Comparison of ENCODE assay signal across 8 cellular contexts in the genomic region with DNA sequence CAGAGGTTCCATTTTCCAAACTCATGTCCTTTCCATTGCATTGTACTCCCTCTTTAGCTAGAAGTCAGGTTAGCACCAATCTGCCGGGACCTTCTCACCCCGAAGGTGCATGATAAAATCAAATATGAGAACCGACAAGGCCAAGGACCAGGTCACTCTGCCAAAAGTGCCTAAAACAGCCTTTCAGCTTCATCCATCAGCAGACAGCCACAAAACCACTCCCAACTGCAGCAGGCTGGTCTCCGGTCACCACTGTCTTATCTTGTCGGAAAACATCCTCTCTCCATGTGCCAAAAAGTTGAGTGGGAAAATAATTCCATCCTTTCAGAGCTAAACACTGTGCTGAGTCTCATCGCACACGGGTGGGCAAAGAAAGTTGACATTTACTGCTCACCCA. TPM values are rescaled to one million over a fixed set of nuclear protein-coding genes. Genes with fewer than 3 reads are reported as not detected.
A peak's percentile ranks its signal among the peaks of the same experiment; 100 is the strongest.
DNase-seq lines count a peak whose midpoint lies in the region; ATAC-seq and TF ChIP-seq lines count a peak whose summit lies in the region.

No MANE protein-coding gene starts in this region.

- H3K4me1 Mint-ChIP-seq in chondrocyte (ENCODE audit: low read depth), result peaks cover 42% of the 10 kb centered on the region
- peaks cover 34 to 76% (median 70%) of the 10 kb centered on the region in 4 donors for H3K4me1 Mint-ChIP-seq in naive thymus-derived CD8-positive, alpha-beta T cell

- no peaks in the 10 kb centered on the region for H3K36me3 Mint-ChIP-seq in chondrocyte (ENCODE audit: low read depth)
- H3K36me3 Mint-ChIP-seq in naive thymus-derived CD8-positive, alpha-beta T cell, result peaks cover 0 to 5% (median 0%) of the 10 kb centered on the region in 3 donors

- POLR2A ChIA-PET in naive thymus-derived CD8-positive, alpha-beta T cell (lab: Charles Lee), result interaction anchor here (1.5 kb wide), 1 partner anchor 10 kb away, joined by 5 read pairs; no protein-coding TSS in a partner anchor

- no peaks in the 10 kb centered on the region for H3K9me3 Mint-ChIP-seq in chondrocyte (ENCODE audit: low read depth)
- H3K9me3 Mint-ChIP-seq in naive thymus-derived CD8-positive, alpha-beta T cell, result no peaks in the 10 kb centered on the region

- H3K4me3 ChIP-seq in AG10803 (ENCODE audit: low read length), result peak overlapping the region; percentile 89
- peak overlapping the region; percentile 86 for H3K4me3 ChIP-seq in Jurkat, Clone E6-1 (ENCODE audit: low read length)

- peak overlapping the region; percentile 61 for H3K27ac Mint-ChIP-seq in chondrocyte (ENCODE audit: unreplicated experiment)
- H3K27ac Mint-ChIP-seq in naive thymus-derived CD8-positive, alpha-beta T cell, result peak overlapping the region; percentile 30 to 95 (median 87)

- no peak for TF ChIP-seq CTCF in AG10803 (conservative IDR thresholded peaks at IDR 0.05; ENCODE audit: low read length)
- TF ChIP-seq CTCF in chondrocyte (IDR thresholded peaks at IDR 0.05), result no peak

- no peak for ATAC-seq in naive thymus-derived CD8-positive, alpha-beta T cell
- no peak for ATAC-seq in HG02981 (IDR thresholded peaks at IDR 0.05; ENCODE audit: unreplicated experiment)

- no peaks in the 10 kb centered on the region for H3K27me3 Mint-ChIP-seq in chondrocyte (ENCODE audit: low read depth)
- no peaks in the 10 kb centered on the region for H3K27me3 Mint-ChIP-seq in naive thymus-derived CD8-positive, alpha-beta T cell

- peak overlapping the region; percentile 83 for H3K4me3 Mint-ChIP-seq in chondrocyte (ENCODE audit: unreplicated experiment)
- H3K4me3 Mint-ChIP-seq in naive thymus-derived CD8-positive, alpha-beta T cell, result peak overlapping the region; percentile 87 to 96 (median 92)

- DNase-seq in AG10803 (ENCODE audit: low read depth) (no peak), chondrocyte (ENCODE audit: low spot score) (no peak), UCSD-AML1 (lab: John Stamatoyannopoulos, UW; ENCODE audit: unreplicated experiment) (no peak), GM19240 (ENCODE audit: insufficient read length, low spot score) (no peak), dedifferentiated amniotic fluid mesenchymal stem cell (ENCODE audit: extremely low spot score) (no peak)
- no peak for DNase-seq in Jurkat, Clone E6-1 (ENCODE audit: low read depth, low spot score)
- DNase-seq in naive thymus-derived CD8-positive, alpha-beta T cell, result no peak

RNA-seq across cellular contexts. Expression of a gene that starts 1.4 kb away (rescaled TPM):
- polyA plus RNA-seq in Jurkat, Clone E6-1 (2012; ENCODE audit: insufficient read depth, insufficient read length), result 39.6 TPM
- total RNA-seq in chondrocyte, result 68.3 to 87.9 TPM (median 72.3 TPM) in 3 replicates
- 100 to 1,000 TPM; 148 to 158 TPM for total RNA-seq in naive thymus-derived CD8-positive, alpha-beta T cell
- polyA plus RNA-seq in naive thymus-derived CD8-positive, alpha-beta T cell, result 10 to 100 TPM; 34.4 to 69.6 (median 50.0) TPM

RNA-seq across cellular contexts. Expression of a gene that starts 1.6 kb away (rescaled TPM):
- 57.3 TPM for polyA plus RNA-seq in Jurkat, Clone E6-1 (2012; ENCODE audit: insufficient read depth, insufficient read length)
- 25.3 to 26.3 TPM (median 25.8 TPM) in 3 replicates for total RNA-seq in chondrocyte
- 10 to 100 TPM; 22.5 to 25.1 TPM for total RNA-seq in naive thymus-derived CD8-positive, alpha-beta T cell
- polyA plus RNA-seq in naive thymus-derived CD8-positive, alpha-beta T cell, result 10 to 100 TPM; 18.2 to 20.8 (median 18.9) TPM

RNA-seq across cellular contexts. Expression of a gene that starts 60.0 kb away (rescaled TPM):
- 28.4 TPM for polyA plus RNA-seq in Jurkat, Clone E6-1 (2012; ENCODE audit: insufficient read depth, insufficient read length)
- total RNA-seq in chondrocyte, result 45.3 to 49.2 TPM (median 46.3 TPM) in 3 replicates
- 10 to 100 TPM; 75.1 to 79.0 TPM for total RNA-seq in naive thymus-derived CD8-positive, alpha-beta T cell
- polyA plus RNA-seq in naive thymus-derived CD8-positive, alpha-beta T cell, result 10 to 100 TPM; 39.0 to 53.8 (median 40.1) TPM
